24 cellular contexts compared by ENCODE assay signal in the genomic region with DNA sequence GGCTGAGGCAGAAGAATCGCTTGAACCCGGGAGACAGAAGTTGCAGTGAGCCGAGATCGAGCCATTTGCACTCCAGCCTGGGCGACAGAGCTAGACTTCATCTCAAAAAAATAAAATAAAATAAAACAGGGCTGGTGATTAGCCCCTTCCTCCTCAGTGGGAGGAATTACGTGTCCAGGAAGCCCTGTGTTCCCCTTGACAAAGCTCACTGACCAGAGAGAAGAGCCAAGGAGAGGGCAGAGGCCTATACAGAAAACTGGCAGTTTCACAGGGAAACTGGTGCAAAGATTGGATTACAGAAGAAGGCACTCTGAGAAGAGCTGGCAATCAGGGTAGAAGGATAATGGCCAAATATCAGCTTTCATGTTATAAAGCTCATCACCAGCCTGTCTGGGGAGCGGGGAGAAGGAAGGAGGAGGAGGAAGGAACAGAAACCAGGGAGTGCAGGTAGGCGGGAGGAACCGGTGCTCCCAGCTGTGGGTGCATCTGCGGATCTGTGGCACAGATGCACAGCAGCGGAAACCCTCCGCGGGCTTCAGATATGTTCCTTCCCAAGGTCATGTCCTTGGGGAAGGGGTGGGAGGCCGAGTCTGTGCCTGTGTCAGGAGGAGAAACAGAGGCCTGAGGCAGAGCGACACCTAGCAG. TPM values are rescaled to one million over a fixed set of nuclear protein-coding genes. Genes with fewer than 3 reads are reported as not detected.
A peak's percentile ranks its signal among the peaks of the same experiment; 100 is the strongest.
DNase-seq lines count a peak whose midpoint lies in the region; ATAC-seq lines count a peak whose summit lies in the region.
"Had no signal": no experiment of that assay in that cellular context is flagged by ENCODE, and none has a peak within 500 bp of the region (broad histone marks: within the 10 kb centered on the region; RNA-seq: fewer than 3 reads in every experiment).

No MANE protein-coding gene starts in this region.

- DNase-seq in CD1c-positive myeloid dendritic cell (ENCODE audit: extremely low spot score) (peak; percentile 27), NCI-H2171 (lab: John Stamatoyannopoulos, UW) (peak; percentile 80), dermis blood vessel endothelial cell (peak; percentile 65), posterior vena cava (ENCODE audit: low spot score) (peak; percentile 62), inferior parietal cortex (ENCODE audit: extremely low spot score) (no peak), Right ventricle myocardium superior (no peak)
- DNase-seq: activated CD4-positive, alpha-beta T cell treated with anti-CD3 and anti-CD28 coated beads for 1 hour; activated effector memory CD4-positive, alpha-beta T cell treated with anti-CD3 and anti-CD28 coated beads, Interleukin-2, amount 50 U/mL, for 16 hours; activated naive CD8-positive, alpha-beta T cell treated with anti-CD3 and anti-CD28 coated beads, Interleukin-2, amount 10 ng/mL, durations not matched to agents 7 days and 5 days; activated T-cell treated with anti-CD3 and anti-CD28 coated beads for 4 hours; CD4-positive, CD25-positive, alpha-beta regulatory T cell; islet precursor cell; Karpas-422; midbrain; naive thymus-derived CD4-positive, alpha-beta T cell; NCI-H1436; NCI-H69; occipital lobe; T-cell; thyroid gland had no signal

- ATAC-seq in GM21619 (IDR thresholded peaks at IDR 0.05; ENCODE audit: unreplicated experiment) = no peak
- ATAC-seq in Right ventricle myocardium superior (ENCODE audit: poor library complexity) = no peak
- ATAC-seq: naive thymus-derived CD4-positive, alpha-beta T cell; T-cell had no signal

- intact Hi-C loops in posterior vena cava (cut with DNase I) = no loop called here
- intact Hi-C loops in Right ventricle myocardium superior (cut with DNase I) = no loop called here

RNA-seq across cellular contexts. Expression of a gene that starts 6.7 kb away (rescaled TPM):
- total RNA-seq in dermis blood vessel endothelial cell (9.5 and 10.4 TPM in 2 replicates), posterior vena cava (1 to 10 TPM; 6.0 to 7.3 TPM), Right ventricle myocardium superior (7.5 TPM)

RNA-seq across cellular contexts. Expression of a gene that starts 21.2 kb away (rescaled TPM):
- total RNA-seq in dermis blood vessel endothelial cell (8.5 and 13.3 TPM in 2 replicates), posterior vena cava (10 to 100 TPM in 1 of 2 donors, 1 to 10 TPM in 1; 8.0 to 14.8 TPM), Right ventricle myocardium superior (15.8 TPM)

RNA-seq across cellular contexts. Expression of a gene that starts 22.9 kb away (rescaled TPM):
- total RNA-seq in dermis blood vessel endothelial cell = not detected in 2 replicates
- total RNA-seq in posterior vena cava = not detected
- total RNA-seq in Right ventricle myocardium superior = not detected
- total RNA-seq: activated naive CD8-positive, alpha-beta T cell treated with anti-CD3 and anti-CD28 coated beads, Interleukin-2, amount 10 ng/mL, durations not matched to agents 7 days and 5 days; astrocyte; CD4-positive, CD25-positive, alpha-beta regulatory T cell; naive thymus-derived CD4-positive, alpha-beta T cell; occipital lobe; renal cortical epithelial cell; SJSA1 had no signal

RNA-seq across cellular contexts. Expression of a gene that starts 51.2 kb away (rescaled TPM):
- total RNA-seq in dermis blood vessel endothelial cell (60.9 and 62.2 TPM in 2 replicates), posterior vena cava (10 to 100 TPM; 65.4 to 87.3 TPM), Right ventricle myocardium superior (107 TPM)

Comparison
In these comparisons a context has a peak if more than half of its experiments do, and no peak if none do; other contexts are left out.
1. DNase-seq: peak in CD1c-positive myeloid dendritic cell (single experiment), NCI-H2171 (single experiment), dermis blood vessel endothelial cell (single experiment) and posterior vena cava (single experiment); none in inferior parietal cortex (single experiment) and Right ventricle myocardium superior (single experiment).